ENCODE assay signal across 34 cellular contexts in the genomic region with DNA sequence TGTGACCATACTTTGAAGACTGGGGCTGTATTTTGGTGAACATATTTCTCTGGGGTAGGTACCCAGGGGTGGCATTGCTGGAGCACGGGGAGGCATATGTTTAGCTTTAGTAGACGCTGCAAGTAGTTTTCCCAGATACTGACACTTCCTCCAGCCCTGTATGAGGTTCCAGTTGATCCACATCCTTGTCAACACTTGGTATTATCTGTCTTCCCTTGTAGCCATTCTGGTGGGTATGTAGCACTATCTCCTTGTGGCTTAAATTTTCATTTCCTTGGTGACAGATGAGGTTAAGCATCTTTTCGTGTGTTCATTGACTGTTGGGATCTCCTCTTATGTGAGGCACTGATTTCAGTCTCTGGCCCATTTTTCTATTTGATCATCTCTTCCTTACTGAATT.
DNase-seq lines count a peak whose midpoint lies in the region; ATAC-seq, FAIRE-seq and TF ChIP-seq lines count a peak whose summit lies in the region.
"Had no signal": no experiment of that assay in that cellular context is flagged by ENCODE, and none has a peak within 500 bp of the region (broad histone marks: within the 10 kb centered on the region; RNA-seq: fewer than 3 reads in every experiment).

No MANE protein-coding gene starts in this region.

- DNase-seq in HepG2 (ENCODE audit: low spot score) (no peak), right lobe of liver (no peak), A549 (ENCODE audit: low read depth in 1 of 2, low spot score in 1 of 2) (no peak), K562 (ENCODE audit: extremely low read depth in 1 of 4, low spot score in 3 of 4) (no peak), bronchial epithelial cell (ENCODE audit: low read depth) (no peak), tibial nerve (ENCODE audit: low spot score in 2 of 2) (no peak), NCI-H446 (lab: John Stamatoyannopoulos, UW) (no peak), gastrocnemius medialis (no peak)
- DNase-seq: 8988T; ACHN; AML-193; BE2C; C1 segment of cervical spinal cord; Caco-2; Calu3; CD4-positive, alpha-beta memory T cell; CD4-positive, alpha-beta T cell; CD4-positive, CD25-positive, alpha-beta regulatory T cell; CD8-positive, alpha-beta memory T cell; CD8-positive, alpha-beta T cell; COR-L47; DMS 273 treated with DMSO at 0.1 percent for 48 hours; DMS153; DMS53; DMS79; DMS79 treated with DMSO at 0.1 percent for 48 hours; DND-41; EL had no signal

- H3K9me3 ChIP-seq in HepG2 (ENCODE audit: low read length): no peaks in the 10 kb centered on the region
- H3K9me3 ChIP-seq in right lobe of liver: no peaks in the 10 kb centered on the region
- H3K9me3 ChIP-seq in A549: peaks cover 10% of the 10 kb centered on the region
- H3K9me3 ChIP-seq in K562 (replicated peaks; ENCODE audit: control insufficient read depth, insufficient read depth, low read depth, low read length): no peaks in the 10 kb centered on the region
- H3K9me3 ChIP-seq in tibial nerve: peaks cover 0 to 9% (median 0%) of the 10 kb centered on the region in 4 donors
- H3K9me3 ChIP-seq in gastrocnemius medialis: no peaks in the 10 kb centered on the region
- H3K9me3 ChIP-seq: BE2C, BLaER1, Caco-2 had no signal

- no peaks in the 10 kb centered on the region for H3K9me1 ChIP-seq in K562 (ENCODE audit: control insufficient read depth, insufficient read depth, low read length)

- TF ChIP-seq EP300 in HepG2 (IDR thresholded peaks at IDR 0.05; ENCODE audit: low read depth in 2 of 2, low read length in 2 of 2) (no peak), HepG2 (CRISPR knock-in tag; IDR thresholded peaks at IDR 0.05; ENCODE audit: borderline replicate concordance) (no peak), A549 (IDR thresholded peaks at IDR 0.05) (no peak), K562 (IDR thresholded peaks at IDR 0.05; ENCODE audit: low read length) (no peak), tibial nerve (IDR thresholded peaks at IDR 0.05) (no peak)

- TF ChIP-seq RAD21 in HepG2 (CRISPR knock-in tag; IDR thresholded peaks at IDR 0.05) (no peak), A549 (conservative IDR thresholded peaks at IDR 0.05 in 1 of 2, IDR thresholded peaks at IDR 0.05 in 1 of 2) (no peak), K562 (CRISPR knock-in tag; conservative IDR thresholded peaks at IDR 0.05 in 1 of 2, IDR thresholded peaks at IDR 0.05 in 1 of 2) (no peak)

- H3K27ac ChIP-seq in HepG2 (ENCODE audit: extremely low read length, insufficient read depth, low read length) (no peak overlapping the region), right lobe of liver (no peak overlapping the region), A549 (no peak overlapping the region), K562 (ENCODE audit: extremely low read depth, low read depth, low read length) (no peak overlapping the region), tibial nerve (no peak overlapping the region), gastrocnemius medialis (no peak overlapping the region)
- H3K27ac ChIP-seq: 22Rv1; BLaER1; BLaER1 treated with 17β-estradiol and CSF1 and Interleukin-3, amounts not matched to agents 10 nM and 100 nM; C4-2B had no signal

- H3K4me2 ChIP-seq in HepG2 (ENCODE audit: low read depth, low read length) (no peak overlapping the region), A549 (no peak overlapping the region), K562 (ENCODE audit: insufficient read depth, low read length) (no peak overlapping the region)
- H3K4me2 ChIP-seq: BLaER1; BLaER1 treated with 17β-estradiol and CSF1 and Interleukin-3, amounts not matched to agents 10 nM and 100 nM had no signal

- H4K20me1 ChIP-seq in HepG2 (ENCODE audit: insufficient read depth, low read length) (no peaks in the 10 kb centered on the region), K562 (replicated peaks; ENCODE audit: control insufficient read depth, insufficient read depth, low read length) (0 out of 2 replicates have a peak, but pooled peaks cover 5% of the 10 kb centered on the region)
- H4K20me1 ChIP-seq: BLaER1; BLaER1 treated with 17β-estradiol and CSF1 and Interleukin-3, amounts not matched to agents 10 nM and 100 nM had no signal

- H3K9ac ChIP-seq in HepG2 (ENCODE audit: insufficient read depth, low read depth, low read length) (no peak overlapping the region), K562 (ENCODE audit: insufficient read depth in 1 of 2, low read depth in 2 of 2, low read length in 2 of 2) (no peak overlapping the region)
- H3K9ac ChIP-seq: BLaER1; BLaER1 treated with 17β-estradiol and CSF1 and Interleukin-3, amounts not matched to agents 10 nM and 100 nM had no signal

- H2AFZ ChIP-seq in HepG2 (ENCODE audit: low read length) (no peak overlapping the region), K562 (ENCODE audit: low read depth, low read length) (no peak overlapping the region)

- FAIRE-seq in HepG2 (lab: Jason Lieb, UNC) (no peak), A549 (lab: Jason Lieb, UNC) (no peak), K562 (lab: Jason Lieb, UNC) (no peak), bronchial epithelial cell (lab: Jason Lieb, UNC) (peak; percentile 18)
- FAIRE-seq: A204.1, D721Med had no signal

- H3K27me3 ChIP-seq in HepG2 (ENCODE audit: control insufficient read depth in 1 of 2, insufficient read depth in 2 of 2, low read length in 2 of 2) (peaks cover 3 to 29% of the 10 kb centered on the region in 2 experiments; a peak in 4 of 5 replicates), right lobe of liver (no peaks in the 10 kb centered on the region), K562 (ENCODE audit: control insufficient read depth in 2 of 2, insufficient read depth in 2 of 2, low read length in 2 of 2) (peaks cover 7 to 44% of the 10 kb centered on the region in 2 experiments; a peak in 4 of 5 replicates), bronchial epithelial cell (ENCODE audit: control insufficient read depth, insufficient read depth, low read length) (no peaks in the 10 kb centered on the region), tibial nerve (peaks cover 0 to 23% of the 10 kb centered on the region in 2 donors), gastrocnemius medialis (peaks cover 13 to 17% (median 16%) of the 10 kb centered on the region in 3 donors)
- H3K27me3 ChIP-seq: BE2C; BLaER1; BLaER1 treated with 17β-estradiol and CSF1 and Interleukin-3, amounts not matched to agents 10 nM and 100 nM had no signal

- in situ Hi-C loops in HepG2 (cut with HindIII; ENCODE audit: extremely low pct_ligation_motif_present, low pct_unique_long_range_greater_than_20kb) (no loop called here), K562 (cut with MboI) (no loop called here), gastrocnemius medialis (cut with MboI; ENCODE audit: low sequenced_read_pairs in 4 of 4) (no loop called here)

- CTCF ChIA-PET in HepG2 (lab: Yijun Ruan, JAX; ENCODE audit: low intra/inter-chr PET ratio, low total read pairs): no interaction called here
- CTCF ChIA-PET in A549 (lab: Yijun Ruan, JAX): interaction anchor here (1.5 kb wide), 1 partner anchor 82 kb away, joined by 3 read pairs; no protein-coding TSS in a partner anchor
- CTCF ChIA-PET in K562 (lab: Yijun Ruan, JAX; ENCODE audit: low intra/inter-chr PET ratio): no interaction called here

- no peak for TF ChIP-seq POLR2A in HepG2 (IDR thresholded peaks at IDR 0.05; ENCODE audit: insufficient read depth in 1 of 2, low read depth in 2 of 2, low read length in 2 of 2)
- TF ChIP-seq POLR2A in right lobe of liver (IDR thresholded peaks at IDR 0.05): no peak
- TF ChIP-seq POLR2A in A549 (IDR thresholded peaks at IDR 0.05; ENCODE audit: low read length): no peak
- TF ChIP-seq POLR2A in K562 (conservative IDR thresholded peaks at IDR 0.05): no peak
- TF ChIP-seq POLR2A in tibial nerve (IDR thresholded peaks at IDR 0.05): no peak
- TF ChIP-seq POLR2A in gastrocnemius medialis (IDR thresholded peaks at IDR 0.05): no peak

- 0% methylated on average over 3 of the region's 3 CpGs for WGBS in HepG2 (ENCODE audit: low lambda C conversion rate)
- 62% methylated on average over 3 of the region's 3 CpGs for WGBS in right lobe of liver (ENCODE audit: insufficient coverage, low coverage, low lambda C conversion rate, missing lambda C conversion rate)
- 0% methylated on average over 3 of the region's 3 CpGs for WGBS in A549 (ENCODE audit: missing lambda C conversion rate)
- 0% methylated on average over 3 of the region's 3 CpGs for WGBS in K562 (ENCODE audit: insufficient coverage, low coverage, missing lambda C conversion rate)
- 87 to 94% methylated on average over 3 of the region's 3 CpGs for WGBS in tibial nerve, 2 donors

- POLR2A ChIA-PET in HepG2 (lab: Yijun Ruan, JAX): no interaction called here
- POLR2A ChIA-PET in A549 (lab: Yijun Ruan, JAX): no interaction called here
- POLR2A ChIA-PET in K562 (lab: Yijun Ruan, JAX): no interaction called here

- TF ChIP-seq CTCF in HepG2 (CRISPR knock-in tag; IDR thresholded peaks at IDR 0.05) (no peak), right lobe of liver (IDR thresholded peaks at IDR 0.05) (no peak), A549 (IDR thresholded peaks at IDR 0.05) (no peak), K562 (IDR thresholded peaks at IDR 0.05 in 2 of 3, conservative IDR thresholded peaks at IDR 0.05 in 1 of 3; ENCODE audit: insufficient read depth in 2 of 3, low read depth in 1 of 3, low read length in 3 of 3) (no peak), bronchial epithelial cell (IDR thresholded peaks at IDR 0.05; ENCODE audit: insufficient read depth, low read length, severe bottlenecking) (no peak), tibial nerve (IDR thresholded peaks at IDR 0.05) (no peak), gastrocnemius medialis (IDR thresholded peaks at IDR 0.05 in 4 of 5, conservative IDR thresholded peaks at IDR 0.05 in 1 of 5) (no peak)

- H3K4me3 ChIP-seq in HepG2 (replicated peaks in 1 of 3; ENCODE audit: insufficient read depth in 1 of 3, low read depth in 2 of 3, low read length in 3 of 3) (no peak overlapping the region), right lobe of liver (no peak overlapping the region), A549 (no peak overlapping the region), K562 (no peak overlapping the region), bronchial epithelial cell (ENCODE audit: low read depth, low read length) (no peak overlapping the region), tibial nerve (no peak overlapping the region), gastrocnemius medialis (no peak overlapping the region)
- H3K4me3 ChIP-seq: BLaER1; BLaER1 treated with 17β-estradiol and CSF1 and Interleukin-3, amounts not matched to agents 10 nM and 100 nM had no signal

- BruUV-seq in HepG2 (replicated peaks; lab: Mats Ljungman, UMichigan) (no TSS peak), K562 (replicated peaks; lab: Mats Ljungman, UMichigan) (no TSS peak)

- no peaks in the 10 kb centered on the region for H3K36me3 ChIP-seq in HepG2 (replicated peaks in 1 of 2; ENCODE audit: control insufficient read depth in 1 of 2, insufficient read depth in 2 of 2, low read length in 2 of 2)
- no peaks in the 10 kb centered on the region for H3K36me3 ChIP-seq in right lobe of liver
- no peaks in the 10 kb centered on the region for H3K36me3 ChIP-seq in K562 (ENCODE audit: control insufficient read depth, insufficient read depth, low read length)
- H3K36me3 ChIP-seq in bronchial epithelial cell (ENCODE audit: control insufficient read depth, insufficient read depth, low read length): no peaks in the 10 kb centered on the region
- no peaks in the 10 kb centered on the region for H3K36me3 ChIP-seq in tibial nerve
- H3K36me3 ChIP-seq in gastrocnemius medialis: no peaks in the 10 kb centered on the region
- H3K36me3 ChIP-seq: BE2C; BLaER1; BLaER1 treated with 17β-estradiol and CSF1 and Interleukin-3, amounts not matched to agents 10 nM and 100 nM had no signal

- H3K79me2 ChIP-seq in HepG2 (ENCODE audit: insufficient read depth, low read length) (no peaks in the 10 kb centered on the region), K562 (ENCODE audit: control insufficient read depth, insufficient read depth, low read length) (no peaks in the 10 kb centered on the region)

- H3K4me1 ChIP-seq in HepG2 (ENCODE audit: insufficient read depth, low read length): no peaks in the 10 kb centered on the region
- H3K4me1 ChIP-seq in right lobe of liver: no peaks in the 10 kb centered on the region
- no peaks in the 10 kb centered on the region for H3K4me1 ChIP-seq in A549
- peaks cover 5 to 12% of the 10 kb centered on the region in 2 experiments; a peak in 4 of 5 replicates for H3K4me1 ChIP-seq in K562 (replicated peaks in 1 of 2; ENCODE audit: control insufficient read depth in 2 of 2, insufficient read depth in 2 of 2, low read length in 2 of 2)
- no peaks in the 10 kb centered on the region for H3K4me1 ChIP-seq in tibial nerve
- no peaks in the 10 kb centered on the region for H3K4me1 ChIP-seq in gastrocnemius medialis
- H3K4me1 ChIP-seq: BE2C, BLaER1, Caco-2 had no signal

- ATAC-seq in HepG2 (no peak), right lobe of liver (no peak), A549 (no peak), K562 (no peak), gastrocnemius medialis (no peak)
- ATAC-seq: CD8-positive, alpha-beta T cell had no signal

- intact Hi-C loops in HepG2 (cut with micrococcal nuclease; ENCODE audit: unreplicated experiment): no loop called here
- intact Hi-C loops in right lobe of liver (cut with DNase I): no loop called here
- intact Hi-C loops in K562 (cut with micrococcal nuclease): loop anchor here (10.0 kb wide), 1 partner anchor 165 kb away; no protein-coding TSS in a partner anchor
- intact Hi-C loops in gastrocnemius medialis (cut with DNase I; ENCODE audit: low total_unique reads): no loop called here
